ENCODE assay signal across 9 cellular contexts in the genomic region with DNA sequence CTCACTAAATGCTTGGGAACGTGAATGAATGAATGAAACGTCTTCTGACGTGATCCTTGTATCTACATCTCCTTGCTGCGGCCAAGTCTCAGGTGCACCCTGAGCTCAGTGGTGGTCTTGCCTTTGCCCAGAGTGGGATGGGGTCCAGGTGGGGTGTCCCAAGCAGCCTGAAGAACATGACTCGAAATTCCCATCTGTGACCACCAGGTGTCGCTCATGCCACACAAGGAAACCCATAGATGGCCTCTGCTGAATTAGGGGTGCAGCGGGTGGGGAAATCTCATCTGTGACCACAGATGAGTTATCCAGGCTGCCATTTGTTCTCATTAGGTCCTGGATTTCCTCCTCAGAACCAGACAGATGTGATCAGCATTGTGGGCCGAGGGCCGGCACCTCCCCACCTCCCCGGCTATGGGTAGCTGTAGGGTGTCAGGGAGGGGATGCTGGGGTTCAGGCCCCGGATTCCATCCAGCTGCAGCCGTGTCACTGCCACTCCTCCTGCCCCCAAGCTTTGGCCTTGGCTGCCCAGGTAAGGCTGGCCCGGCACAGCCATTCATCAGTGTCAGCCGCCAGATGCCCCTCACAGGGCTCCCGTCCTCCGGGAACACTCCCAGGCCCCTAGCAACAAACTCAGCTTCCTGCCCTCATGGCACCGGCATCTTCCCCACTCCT. TPM values are rescaled to one million over a fixed set of nuclear protein-coding genes. Genes with fewer than 3 reads are reported as not detected.
DNase-seq lines count a peak whose midpoint lies in the region; ATAC-seq and TF ChIP-seq lines count a peak whose summit lies in the region.
"Had no signal": no experiment of that assay in that cellular context is flagged by ENCODE, and none has a peak within 500 bp of the region (broad histone marks: within the 10 kb centered on the region; RNA-seq: fewer than 3 reads in every experiment).

No MANE protein-coding gene starts in this region.

- in situ Hi-C loops in astrocyte of the cerebellum (cut with HindIII; ENCODE audit: low sequenced_read_pairs): no loop called here

- H3K4me1 ChIP-seq in iPS DF 6.9 (ENCODE audit: control insufficient read depth, insufficient read depth, low read length): no peaks in the 10 kb centered on the region

- H3K27ac ChIP-seq in iPS DF 6.9 (ENCODE audit: low read length): no peak overlapping the region

- ATAC-seq in HG03039 (IDR thresholded peaks at IDR 0.05; ENCODE audit: unreplicated experiment): no peak

- DNase-seq in NCI-H524 (lab: John Stamatoyannopoulos, UW) (peak; percentile 15 to 57), NCI-H524 treated with DMSO at 0.1 percent for 48 hours (lab: John Stamatoyannopoulos, UW) (no peak), M059J (ENCODE audit: low read depth) (peak; percentile 73), T-helper 9 cell (peak; percentile 70), astrocyte of the cerebellum (ENCODE audit: low read depth) (peak; percentile 65), iPS DF 6.9 (ENCODE audit: low read depth, low spot score) (peak; percentile 74)
- DNase-seq in stimulated activated CD4-positive, alpha-beta T cell treated with anti-CD3 and anti-CD28 coated beads, Interleukin-15, amount 100 ng/mL, for 24 hours: peak; percentile 82

- H3K27me3 ChIP-seq in iPS DF 6.9 (ENCODE audit: control insufficient read depth, insufficient read depth, low read length): no peaks in the 10 kb centered on the region

- peak; percentile 83 for TF ChIP-seq CTCF in astrocyte of the cerebellum (IDR thresholded peaks at IDR 0.05; ENCODE audit: low read depth, low read length, missing control alignments)

- no peaks in the 10 kb centered on the region for H3K36me3 ChIP-seq in iPS DF 6.9 (ENCODE audit: control insufficient read depth, insufficient read depth, low read length)

- no peaks in the 10 kb centered on the region for H3K9me3 ChIP-seq in iPS DF 6.9 (ENCODE audit: control insufficient read depth, insufficient read depth, low read length)

- no peak overlapping the region for H3K4me3 ChIP-seq in astrocyte of the cerebellum (ENCODE audit: low read depth, low read length)
- no peak overlapping the region for H3K4me3 ChIP-seq in iPS DF 6.9 (ENCODE audit: low read length)
- H3K4me3 ChIP-seq: skin epidermis had no signal

- WGBS in iPS DF 6.9 (ENCODE audit: insufficient coverage, insufficient read length): no CpG with 5 or more reads among the region's 17 CpGs

RNA-seq across cellular contexts. Expression of a gene that starts 21.0 kb away (rescaled TPM):
- 12.5 and 25.7 TPM in 2 replicates for total RNA-seq in M059J (2014; rRNA removed; shearing (Covaris generic))
